18 cellular contexts compared by ENCODE assay signal in the genomic region with DNA sequence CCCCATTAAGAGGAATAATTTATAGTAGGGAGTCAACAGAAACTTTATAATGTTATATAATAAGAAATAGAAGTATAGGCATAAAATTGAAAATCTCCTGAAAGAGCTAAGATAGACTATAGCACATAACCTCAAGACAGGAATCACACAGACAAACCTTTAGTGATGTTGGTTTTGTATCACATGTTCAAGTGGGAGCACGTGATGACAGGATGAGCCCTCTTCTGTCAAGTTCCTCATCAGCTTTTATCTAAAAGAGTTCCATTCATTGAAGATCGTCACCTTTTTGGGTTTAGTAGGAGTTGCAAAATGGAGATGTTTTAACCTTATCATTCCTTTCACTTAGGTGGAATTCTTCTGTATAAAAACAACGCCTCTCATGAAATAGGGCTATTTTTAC.
"Had no signal": no experiment of that assay in that cellular context is flagged by ENCODE, and none has a peak within 500 bp of the region (broad histone marks: within the 10 kb centered on the region; RNA-seq: fewer than 3 reads in every experiment).

No MANE protein-coding gene starts in this region.

- ATAC-seq: activated naive CD4-positive, alpha-beta T cell treated with anti-CD3 and anti-CD28 coated beads, Interleukin-2, amount 50 U/mL, for 72 hours; natural killer cell treated with Interleukin-12 subunit alpha and Interleukin-12 subunit beta and Interleukin-15 and Interleukin-18, amount 100 ng/mL, for 72 hours; stimulated activated memory B cell treated with anti-CD40 and anti-IgM and Interleukin-4, amounts not matched to agents 10 μg/mL and 1 μg/mL and 100 μg/mL, for 72 hours had no signal

- DNase-seq: activated CD4-positive, alpha-beta T cell treated with anti-CD3 and anti-CD28 coated beads for 1 hour; activated T-cell treated with anti-CD3 and anti-CD28 coated beads, Interleukin-2, amount 50 U/mL, for 1 hour; aorta; dermis blood vessel endothelial cell; effector CD8-positive, alpha-beta T cell; foreskin melanocyte; glutamatergic neuron; hippocampal formation; retina; sigmoid colon; stimulated activated CD4-positive, alpha-beta T cell treated with anti-CD3 and anti-CD28 coated beads, Interleukin-15, amount 100 ng/mL, for 24 hours; stomach; transverse colon had no signal

- FAIRE-seq: urothelium cell line had no signal

- H3K4me3 ChIP-seq: sigmoid colon, smooth muscle cell, stomach, transverse colon had no signal

- H3K27ac ChIP-seq: sigmoid colon, stomach, transverse colon had no signal
